1 cellular context compared by ENCODE assay signal in genomic region chr9:93541581-93542349, GRCh38.
TF ChIP-seq lines count a peak whose summit lies in the region.

No MANE protein-coding gene starts in this region.

TF ChIP-seq in WTC11, 78 proteins besides CTCF, POLR2A, EP300 and RAD21 (continued from another document):
- TF ChIP-seq FOXP4 (CRISPR knock-in tag; IDR thresholded peaks at IDR 0.05), result no peak
